Comparison of ENCODE assay signal across 1 cellular context in the genomic region with DNA sequence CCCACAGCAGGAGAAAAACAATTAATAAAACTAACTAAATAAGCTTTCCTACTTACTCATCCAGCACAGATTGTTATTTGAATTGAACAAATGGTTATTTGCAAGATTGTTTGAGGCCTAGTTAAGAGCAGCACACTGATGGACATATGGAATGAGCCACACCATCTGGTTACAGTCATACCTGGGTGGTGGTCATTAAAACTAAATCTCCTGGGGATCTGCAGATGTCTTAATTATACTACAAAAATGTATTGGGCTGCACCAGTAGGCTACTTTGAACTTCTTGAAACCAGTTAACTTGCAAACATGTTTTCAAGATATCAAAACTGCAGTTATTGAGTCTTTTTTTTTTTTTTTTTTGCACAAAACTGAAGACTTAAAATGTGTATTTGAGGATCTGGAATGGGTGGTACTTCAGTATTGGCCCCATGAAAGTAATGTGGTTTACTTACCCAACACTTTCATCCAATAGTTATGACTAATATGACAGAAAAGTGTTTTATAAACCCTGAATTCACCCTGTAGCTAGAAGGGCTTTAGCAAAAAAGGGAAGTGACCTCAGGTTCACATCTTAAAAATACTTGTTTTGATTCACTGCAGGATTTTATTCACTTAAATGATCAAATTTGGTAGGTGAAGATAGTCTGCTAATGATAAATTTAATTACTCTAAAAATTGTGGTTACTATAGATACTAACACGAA.
TF ChIP-seq lines count a peak whose summit lies in the region.

No MANE protein-coding gene starts in this region.

TF ChIP-seq in SK-N-SH treated with all-trans-retinoic acid at 6 μM for 48 hours, 23 proteins besides CTCF, POLR2A, EP300 and RAD21 (continued from another document):
- TF ChIP-seq, protein P1, sequence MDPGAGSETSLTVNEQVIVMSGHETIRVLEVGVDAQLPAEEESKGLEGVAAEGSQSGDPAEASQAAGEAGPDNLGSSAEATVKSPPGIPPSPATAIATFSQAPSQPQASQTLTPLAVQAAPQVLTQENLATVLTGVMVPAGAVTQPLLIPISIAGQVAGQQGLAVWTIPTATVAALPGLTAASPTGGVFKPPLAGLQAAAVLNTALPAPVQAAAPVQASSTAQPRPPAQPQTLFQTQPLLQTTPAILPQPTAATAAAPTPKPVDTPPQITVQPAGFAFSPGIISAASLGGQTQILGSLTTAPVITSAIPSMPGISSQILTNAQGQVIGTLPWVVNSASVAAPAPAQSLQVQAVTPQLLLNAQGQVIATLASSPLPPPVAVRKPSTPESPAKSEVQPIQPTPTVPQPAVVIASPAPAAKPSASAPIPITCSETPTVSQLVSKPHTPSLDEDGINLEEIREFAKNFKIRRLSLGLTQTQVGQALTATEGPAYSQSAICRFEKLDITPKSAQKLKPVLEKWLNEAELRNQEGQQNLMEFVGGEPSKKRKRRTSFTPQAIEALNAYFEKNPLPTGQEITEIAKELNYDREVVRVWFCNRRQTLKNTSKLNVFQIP (CRISPR knock-in tag; IDR thresholded peaks at IDR 0.05; ENCODE audit: borderline replicate concordance, low read depth): no peak
- TF ChIP-seq TOX (CRISPR knock-in tag; IDR thresholded peaks at IDR 0.05; ENCODE audit: borderline replicate concordance): no peak
